ENCODE assay signal across 10 cellular contexts in the genomic region with DNA sequence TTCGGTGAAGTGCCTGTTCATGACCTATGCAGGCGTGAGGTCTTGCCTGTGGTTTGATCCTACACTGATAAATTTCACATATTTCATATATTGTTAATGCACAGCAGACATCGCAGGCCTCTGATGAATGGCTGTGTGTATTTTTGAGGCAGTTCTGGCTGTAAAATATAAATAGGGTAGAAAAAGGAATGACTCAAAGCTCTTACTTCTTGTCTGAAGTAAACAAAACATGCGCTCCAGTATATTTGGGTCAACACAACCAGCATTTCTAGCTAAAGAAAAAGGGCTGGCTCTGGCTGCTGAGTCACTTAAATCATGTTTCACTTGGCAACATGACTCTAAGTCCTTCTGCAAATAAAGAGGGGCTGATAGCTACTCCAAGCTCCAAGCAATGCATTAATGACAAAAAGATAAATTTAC. TPM values are rescaled to one million over a fixed set of nuclear protein-coding genes. Genes with fewer than 3 reads are reported as not detected.
A peak's percentile ranks its signal among the peaks of the same experiment; 100 is the strongest.
DNase-seq lines count a peak whose midpoint lies in the region; ATAC-seq and TF ChIP-seq lines count a peak whose summit lies in the region.
"Had no signal": no experiment of that assay in that cellular context is flagged by ENCODE, and none has a peak within 500 bp of the region (broad histone marks: within the 10 kb centered on the region; RNA-seq: fewer than 3 reads in every experiment).

No MANE protein-coding gene starts in this region.

- H3K9me3 Mint-ChIP-seq in CD8-positive, alpha-beta T cell, result no peaks in the 10 kb centered on the region
- H3K9me3 Mint-ChIP-seq in effector memory CD8-positive, alpha-beta T cell, result no peaks in the 10 kb centered on the region

- H3K27me3 Mint-ChIP-seq in CD8-positive, alpha-beta T cell (ENCODE audit: low read depth), result peaks cover 6% of the 10 kb centered on the region
- H3K27me3 Mint-ChIP-seq in effector memory CD8-positive, alpha-beta T cell, result peaks cover 13 to 22% of the 10 kb centered on the region in 2 donors

- H3K36me3 Mint-ChIP-seq in CD8-positive, alpha-beta T cell, result no peaks in the 10 kb centered on the region
- H3K36me3 Mint-ChIP-seq in effector memory CD8-positive, alpha-beta T cell (ENCODE audit: insufficient read depth), result no peaks in the 10 kb centered on the region

- H3K27ac Mint-ChIP-seq in CD8-positive, alpha-beta T cell, result no peak overlapping the region
- peak overlapping the region; percentile 49 to 85 for H3K27ac Mint-ChIP-seq in effector memory CD8-positive, alpha-beta T cell

- ATAC-seq in CD8-positive, alpha-beta T cell, result peak; percentile 40
- peak; percentile 88 for ATAC-seq in effector memory CD8-positive, alpha-beta T cell (replicated peaks)
- ATAC-seq in HG03354 (IDR thresholded peaks at IDR 0.05; ENCODE audit: poor library complexity, severe bottlenecking, unreplicated experiment) (no peak), HG03045 (IDR thresholded peaks at IDR 0.05; ENCODE audit: unreplicated experiment) (no peak)

- no peaks in the 10 kb centered on the region for H3K4me1 ChIP-seq in CD8-positive, alpha-beta T cell (ENCODE audit: insufficient read depth, low read length)
- H3K4me1 ChIP-seq: colonic mucosa had no signal

- H3K4me3 Mint-ChIP-seq in CD8-positive, alpha-beta T cell, result no peak overlapping the region
- no peak overlapping the region for H3K4me3 Mint-ChIP-seq in effector memory CD8-positive, alpha-beta T cell

- H3K27ac ChIP-seq in CD8-positive, alpha-beta T cell (ENCODE audit: low read depth, low read length), result no peak overlapping the region
- H3K27ac ChIP-seq: colonic mucosa, neutrophil had no signal

- POLR2A ChIA-PET in CD8-positive, alpha-beta T cell (lab: Charles Lee), result interaction anchor here (1.0 kb wide), 1 partner anchor 8 kb away, joined by 3 read pairs; no protein-coding TSS in a partner anchor

- no peak for DNase-seq in CD8-positive, alpha-beta T cell
- DNase-seq in MG63 (peak; percentile 73), non-pigmented ciliary epithelial cell (ENCODE audit: low read depth) (peak; percentile 74), middle frontal gyrus (ENCODE audit: extremely low spot score, low spot score) (no peak)
- peak in 1 of 3 experiments; percentile 2 for DNase-seq in effector memory CD8-positive, alpha-beta T cell
- DNase-seq in activated CD4-positive, CD25-positive, alpha-beta regulatory T cell treated with anti-CD3 and anti-CD28 coated beads, Interleukin-2, amount 50 U/mL, for 72 hours, result no peak
- DNase-seq: colonic mucosa had no signal

- H3K36me3 ChIP-seq in CD8-positive, alpha-beta T cell (ENCODE audit: insufficient read depth, low read length), result no peaks in the 10 kb centered on the region
- H3K36me3 ChIP-seq in MG63, result no peaks in the 10 kb centered on the region
- H3K36me3 ChIP-seq: colonic mucosa, neutrophil had no signal

- H3K4me3 ChIP-seq in CD8-positive, alpha-beta T cell (ENCODE audit: low read depth, low read length), result no peak overlapping the region
- H3K4me3 ChIP-seq in MG63, result no peak overlapping the region
- H3K4me3 ChIP-seq: colonic mucosa had no signal

- CTCF ChIA-PET in CD8-positive, alpha-beta T cell (lab: Charles Lee), result interaction anchor here (1.1 kb wide), 1 partner anchor 86 kb away, joined by 3 read pairs; no protein-coding TSS in a partner anchor

- H3K27me3 ChIP-seq in CD8-positive, alpha-beta T cell (ENCODE audit: insufficient read depth, low read length), result no peaks in the 10 kb centered on the region
- H3K27me3 ChIP-seq in MG63, result no peaks in the 10 kb centered on the region
- H3K27me3 ChIP-seq: colonic mucosa had no signal

- TF ChIP-seq CTCF in CD8-positive, alpha-beta T cell (IDR thresholded peaks at IDR 0.05), result no peak

- peaks cover 2% of the 10 kb centered on the region for H3K4me1 Mint-ChIP-seq in CD8-positive, alpha-beta T cell (ENCODE audit: low read depth)
- H3K4me1 Mint-ChIP-seq in effector memory CD8-positive, alpha-beta T cell (ENCODE audit: low read depth in 2 of 2), result peaks cover 8 to 17% of the 10 kb centered on the region in 2 donors

- H3K9me3 ChIP-seq in CD8-positive, alpha-beta T cell (ENCODE audit: low read length), result no peaks in the 10 kb centered on the region
- no peaks in the 10 kb centered on the region for H3K9me3 ChIP-seq in MG63
- H3K9me3 ChIP-seq: colonic mucosa, neutrophil had no signal

- intact Hi-C loops in CD8-positive, alpha-beta T cell (cut with DNase I, micrococcal nuclease), result no loop called here

RNA-seq across cellular contexts. Expression of gene TMCC3, which starts 54.1 kb away (rescaled TPM):
- 1 to 10 TPM; 1.3 to 2.4 TPM for total RNA-seq in CD8-positive, alpha-beta T cell
- not detected in 2 replicates for total RNA-seq in MG63 (2014; rRNA removed; shearing (Covaris generic); ENCODE audit: low replicate concordance)

Comparison
In these comparisons a context has a peak if more than half of its experiments do, and no peak if none do; other contexts are left out.
1. ATAC-seq: peak in CD8-positive, alpha-beta T cell (single experiment) and effector memory CD8-positive, alpha-beta T cell (single experiment); none in HG03354 (single experiment) and HG03045 (single experiment).
2. DNase-seq: peak in MG63 (single experiment) and non-pigmented ciliary epithelial cell (single experiment); none in CD8-positive, alpha-beta T cell (0 of 7), activated CD4-positive, CD25-positive, alpha-beta regulatory T cell treated with anti-CD3 and anti-CD28 coated beads, Interleukin-2, amount 50 U/mL, for 72 hours (single experiment) and middle frontal gyrus (single experiment).